ENCODE assay signal across 18 cellular contexts in genomic region chr9:121294181-121294743, GRCh38. TPM values are rescaled to one million over a fixed set of nuclear protein-coding genes. Genes with fewer than 3 reads are reported as not detected.
DNase-seq lines count a peak whose midpoint lies in the region; ATAC-seq, FAIRE-seq and TF ChIP-seq lines count a peak whose summit lies in the region.
"Had no signal": no experiment of that assay in that cellular context is flagged by ENCODE, and none has a peak within 500 bp of the region (broad histone marks: within the 10 kb centered on the region; RNA-seq: fewer than 3 reads in every experiment).

No MANE protein-coding gene starts in this region.

- no peaks in the 10 kb centered on the region for H3K9me3 ChIP-seq in heart left ventricle
- H3K9me3 ChIP-seq in ovary: no peaks in the 10 kb centered on the region
- no peaks in the 10 kb centered on the region for H3K9me3 ChIP-seq in tibial artery
- H3K9me3 ChIP-seq: BE2C had no signal

- WGBS in heart left ventricle, 4 donors: 35 to 59% (median 51%) methylated on average over 4 to 6 of the region's 6 CpGs
- WGBS in ovary, 3 donors: 56 to 66% (median 65%) methylated on average over 6 of the region's 6 CpGs

- peak overlapping the region; percentile 89 to 98 (median 94) for H3K27ac ChIP-seq in heart left ventricle
- H3K27ac ChIP-seq in ovary: peak overlapping the region; percentile 83 to 85
- H3K27ac ChIP-seq in tibial artery: peak overlapping the region; percentile 92 to 95
- H3K27ac ChIP-seq: brain microvascular endothelial cell had no signal

- H3K4me3 ChIP-seq in heart left ventricle (peak overlapping the region in 5 of 12 donors; percentile 3 to 31 (median 19)), ovary (peak overlapping the region; percentile 11), tibial artery (peak overlapping the region; percentile 17 to 20)

- ATAC-seq in heart left ventricle (peak; percentile 8 to 48 (median 24)), GM18511 (IDR thresholded peaks at IDR 0.05; ENCODE audit: unreplicated experiment) (no peak)
- ATAC-seq: SK-N-SH treated with all-trans-retinoic acid at 6 μM for 48 hours; stimulated activated effector memory CD8-positive, alpha-beta T cell treated with anti-CD3 and anti-CD28 coated beads, Interleukin-12 subunit alpha, Interleukin-12 subunit beta, amount 100 ng/mL, for 72 hours had no signal

- FAIRE-seq in GM12891 (lab: Jason Lieb, UNC): no peak
- FAIRE-seq: islet of Langerhans had no signal

- H3K4me1 ChIP-seq in heart left ventricle (peaks cover 31 to 95% (median 78%) of the 10 kb centered on the region in 12 donors), ovary (ENCODE audit: insufficient read depth) (peaks cover 39% of the 10 kb centered on the region), tibial artery (peaks cover 26 to 100% (median 82%) of the 10 kb centered on the region in 4 donors)
- H3K4me1 ChIP-seq: BE2C had no signal

- peaks cover 47% of the 10 kb centered on the region for H3K4me1 Mint-ChIP-seq in chondrocyte (ENCODE audit: low read depth)

- TF ChIP-seq EP300 in ovary (IDR thresholded peaks at IDR 0.05): no peak

- no peak for TF ChIP-seq POLR2A in heart left ventricle (IDR thresholded peaks at IDR 0.05)
- TF ChIP-seq POLR2A in ovary (IDR thresholded peaks at IDR 0.05): no peak
- TF ChIP-seq POLR2A in GM12891 (IDR thresholded peaks at IDR 0.05; ENCODE audit: low read depth, low read length): no peak

- no peaks in the 10 kb centered on the region for H3K9me3 Mint-ChIP-seq in chondrocyte (ENCODE audit: low read depth)
- H3K9me3 Mint-ChIP-seq: stimulated activated effector memory CD8-positive, alpha-beta T cell treated with anti-CD3 and anti-CD28 coated beads, Interleukin-12 subunit alpha, Interleukin-12 subunit beta, amount 100 ng/mL, for 72 hours had no signal

- peaks cover 8% of the 10 kb centered on the region for H3K36me3 Mint-ChIP-seq in chondrocyte (ENCODE audit: low read depth)
- H3K36me3 Mint-ChIP-seq: stimulated activated effector memory CD8-positive, alpha-beta T cell treated with anti-CD3 and anti-CD28 coated beads, Interleukin-12 subunit alpha, Interleukin-12 subunit beta, amount 100 ng/mL, for 72 hours had no signal

- H3K27me3 ChIP-seq in heart left ventricle (no peaks in the 10 kb centered on the region), ovary (no peaks in the 10 kb centered on the region), tibial artery (no peaks in the 10 kb centered on the region)
- H3K27me3 ChIP-seq: BE2C, brain microvascular endothelial cell had no signal

- no peak for TF ChIP-seq CTCF in chondrocyte (IDR thresholded peaks at IDR 0.05)
- no peak for TF ChIP-seq CTCF in heart left ventricle (IDR thresholded peaks at IDR 0.05)
- no peak for TF ChIP-seq CTCF in ovary (IDR thresholded peaks at IDR 0.05)
- TF ChIP-seq CTCF in tibial artery (IDR thresholded peaks at IDR 0.05): no peak

- DNase-seq in chondrocyte (ENCODE audit: low spot score): peak; percentile 69
- peak; percentile 40 to 86 (median 76) for DNase-seq in heart left ventricle
- DNase-seq in ovary: peak in 1 of 5 donors; percentile 59
- peak; percentile 70 to 86 for DNase-seq in tibial artery
- no peak for DNase-seq in NCI-H1092 (lab: John Stamatoyannopoulos, UW)
- DNase-seq in NCI-H345 (lab: John Stamatoyannopoulos, UW): no peak
- no peak for DNase-seq in GM12891 (ENCODE audit: insufficient read length, low spot score)
- DNase-seq: activated effector memory CD4-positive, alpha-beta T cell treated with Interleukin-2 at 50 U/mL for 16 hours; BE2C; brain microvascular endothelial cell; DMS79; H7; NCI-H2227 treated with DMSO at 0.1 percent for 48 hours; retina had no signal

- H3K27me3 Mint-ChIP-seq in chondrocyte (ENCODE audit: low read depth): no peaks in the 10 kb centered on the region

- H3K27ac Mint-ChIP-seq in chondrocyte (ENCODE audit: unreplicated experiment): no peak overlapping the region
- H3K27ac Mint-ChIP-seq: stimulated activated effector memory CD8-positive, alpha-beta T cell treated with anti-CD3 and anti-CD28 coated beads, Interleukin-12 subunit alpha, Interleukin-12 subunit beta, amount 100 ng/mL, for 72 hours had no signal

- H3K36me3 ChIP-seq in heart left ventricle (peaks cover 0 to 10% (median 0%) of the 10 kb centered on the region in 9 donors), ovary (no peaks in the 10 kb centered on the region), tibial artery (peaks cover 0 to 8% (median 0%) of the 10 kb centered on the region in 3 donors)
- H3K36me3 ChIP-seq: BE2C had no signal

- no peak overlapping the region for H3K4me3 Mint-ChIP-seq in chondrocyte (ENCODE audit: unreplicated experiment)
- H3K4me3 Mint-ChIP-seq: stimulated activated effector memory CD8-positive, alpha-beta T cell treated with anti-CD3 and anti-CD28 coated beads, Interleukin-12 subunit alpha, Interleukin-12 subunit beta, amount 100 ng/mL, for 72 hours had no signal

- intact Hi-C loops in heart left ventricle (cut with DNase I): no loop called here
- intact Hi-C loops in ovary (cut with DNase I): no loop called here
- intact Hi-C loops in tibial artery (cut with DNase I; ENCODE audit: low total_unique reads): no loop called here

TF ChIP-seq in GM12891, 5 proteins besides CTCF, POLR2A, EP300 and RAD21:
- TF ChIP-seq POU2F2 (IDR thresholded peaks at IDR 0.05; ENCODE audit: low read depth, low read length) (no peak), SPI1 (IDR thresholded peaks at IDR 0.05; ENCODE audit: low read depth, low read length) (no peak), POLR2AphosphoS5 (IDR thresholded peaks at IDR 0.05; ENCODE audit: low read depth, low read length) (no peak), PAX5 (IDR thresholded peaks at IDR 0.05; ENCODE audit: insufficient read depth, low read length, severe bottlenecking) (no peak), TAF1 (IDR thresholded peaks at IDR 0.05; ENCODE audit: low read depth, low read length) (no peak)
TF ChIP-seq in GM12891: peak in this region for 0.

RNA-seq across cellular contexts. Expression of gene GSN, which starts 26.3 kb away (rescaled TPM):
- total RNA-seq in chondrocyte (260 to 291 TPM (median 290 TPM) in 3 replicates), heart left ventricle (1,000 to 10,000 TPM in 2 of 9 donors, 100 to 1,000 TPM in 7; 422 to 2,088 (median 703) TPM), ovary (100 to 1,000 TPM; 188 to 706 (median 295) TPM)
- polyA plus RNA-seq in heart left ventricle (100 to 1,000 TPM; 379 to 481 TPM), ovary (100 to 1,000 TPM; 370 to 406 TPM)
- 16.4 TPM for polyA plus RNA-seq in GM12891 (2012; ENCODE audit: low read depth, missing spikeins)

Comparison
In these comparisons a context has a peak if more than half of its experiments do, and no peak if none do; other contexts are left out.
1. DNase-seq: peak in chondrocyte (single experiment), heart left ventricle (5 of 5) and tibial artery (2 of 2); none in NCI-H1092 (single experiment), NCI-H345 (single experiment) and GM12891 (single experiment).
2. Peak in every context shown above with its lines, with median percentiles within 50 percentile points of each other: H3K27ac ChIP-seq.